ENCODE assay signal across 8 cellular contexts in genomic region chr2:205903549-205904129, GRCh38.
DNase-seq lines count a peak whose midpoint lies in the region; ATAC-seq lines count a peak whose summit lies in the region.

No MANE protein-coding gene starts in this region.

- DNase-seq in ACHN (peak; percentile 47), SK-MEL-5 (ENCODE audit: low read depth, low spot score) (peak; percentile 40), iris pigment epithelial cell (ENCODE audit: low read depth) (peak; percentile 24), hepatic stellate cell (ENCODE audit: low spot score) (no peak), NCI-H2171 (lab: John Stamatoyannopoulos, UW) (no peak)

- in situ Hi-C loops in ACHN (cut with HindIII; ENCODE audit: low pct_ligation_motif_present, low pct_unique_long_range_greater_than_20kb, low sequenced_read_pairs) (no loop called here), SK-MEL-5 (cut with HindIII; ENCODE audit: low pct_unique_long_range_greater_than_20kb, low sequenced_read_pairs) (no loop called here)

- peak; percentile 66 for ATAC-seq in GM18498 (IDR thresholded peaks at IDR 0.05; ENCODE audit: unreplicated experiment)
- ATAC-seq in HG02981 (IDR thresholded peaks at IDR 0.05; ENCODE audit: unreplicated experiment), result peak; percentile 85
- ATAC-seq in HG02623 (IDR thresholded peaks at IDR 0.05; ENCODE audit: unreplicated experiment), result no peak

Comparison
In these comparisons a context has a peak if more than half of its experiments do, and no peak if none do; other contexts are left out.
1. DNase-seq: peak in ACHN (single experiment), SK-MEL-5 (single experiment) and iris pigment epithelial cell (single experiment); none in hepatic stellate cell (single experiment) and NCI-H2171 (single experiment).